In genomic region chr4:173025131-173025530, GRCh38 we compare ENCODE assay signal across 8 cellular contexts.
DNase-seq lines count a peak whose midpoint lies in the region; ATAC-seq and TF ChIP-seq lines count a peak whose summit lies in the region.

No MANE protein-coding gene starts in this region.

- peak; percentile 67 for TF ChIP-seq CTCF in WTC11 (IDR thresholded peaks at IDR 0.05)

- H3K27me3 Mint-ChIP-seq in WTC11 (ENCODE audit: low read depth) = no peaks in the 10 kb centered on the region

- DNase-seq in D341Med (ENCODE audit: low spot score) = peak; percentile 65
- peak; percentile 43 for DNase-seq in NCI-H2107 treated with DMSO at 0.1 percent for 48 hours (lab: John Stamatoyannopoulos, UW; ENCODE audit: unreplicated experiment)
- DNase-seq in WTC11 (ENCODE audit: low spot score) = peak; percentile 55
- DNase-seq in glomerular visceral epithelial cell (ENCODE audit: extremely low spot score) = peak; percentile 77
- peak; percentile 87 for DNase-seq in pons (ENCODE audit: low spot score)
- DNase-seq in NK-92 (lab: John Stamatoyannopoulos, UW; ENCODE audit: unreplicated experiment) = no peak

- ATAC-seq in GM18909 (IDR thresholded peaks at IDR 0.05; ENCODE audit: poor library complexity, unreplicated experiment) (peak; percentile 86), HG03066 (IDR thresholded peaks at IDR 0.05; ENCODE audit: low read depth, unreplicated experiment) (peak; percentile 91), WTC11 (peak; percentile 88)

- H3K36me3 Mint-ChIP-seq in WTC11 = no peaks in the 10 kb centered on the region

- no peak overlapping the region for H3K4me3 Mint-ChIP-seq in WTC11

- no peak overlapping the region for H3K27ac Mint-ChIP-seq in WTC11

- H3K9me3 Mint-ChIP-seq in WTC11 = no peaks in the 10 kb centered on the region

- peaks cover 47% of the 10 kb centered on the region for H3K4me1 Mint-ChIP-seq in WTC11

- CTCF ChIA-PET in WTC11 (lab: Charles Lee) = interaction anchor here (0.6 to 3.2 kb wide), 25 partner anchors 9 to 294 kb away, joined by 3 to 63 read pairs (median 4); partner anchors contain the start of gene GALNT7

- POLR2A ChIA-PET in WTC11 (lab: Charles Lee) = no interaction called here

TF ChIP-seq in WTC11, 78 proteins besides CTCF, POLR2A, EP300 and RAD21:
- TF ChIP-seq NFE2L1 (CRISPR knock-in tag; IDR thresholded peaks at IDR 0.05) (no peak), USF1 (CRISPR knock-in tag; IDR thresholded peaks at IDR 0.05) (no peak), ZBTB21 (CRISPR knock-in tag; IDR thresholded peaks at IDR 0.05; ENCODE audit: borderline replicate concordance) (no peak), IRF1 (CRISPR knock-in tag; IDR thresholded peaks at IDR 0.05) (no peak), NR2C2 (CRISPR knock-in tag; IDR thresholded peaks at IDR 0.05) (no peak)
- TF ChIP-seq, protein P1, sequence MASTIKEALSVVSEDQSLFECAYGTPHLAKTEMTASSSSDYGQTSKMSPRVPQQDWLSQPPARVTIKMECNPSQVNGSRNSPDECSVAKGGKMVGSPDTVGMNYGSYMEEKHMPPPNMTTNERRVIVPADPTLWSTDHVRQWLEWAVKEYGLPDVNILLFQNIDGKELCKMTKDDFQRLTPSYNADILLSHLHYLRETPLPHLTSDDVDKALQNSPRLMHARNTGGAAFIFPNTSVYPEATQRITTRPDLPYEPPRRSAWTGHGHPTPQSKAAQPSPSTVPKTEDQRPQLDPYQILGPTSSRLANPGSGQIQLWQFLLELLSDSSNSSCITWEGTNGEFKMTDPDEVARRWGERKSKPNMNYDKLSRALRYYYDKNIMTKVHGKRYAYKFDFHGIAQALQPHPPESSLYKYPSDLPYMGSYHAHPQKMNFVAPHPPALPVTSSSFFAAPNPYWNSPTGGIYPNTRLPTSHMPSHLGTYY (CRISPR knock-in tag; IDR thresholded peaks at IDR 0.05) = no peak
- TF ChIP-seq, protein P2, sequence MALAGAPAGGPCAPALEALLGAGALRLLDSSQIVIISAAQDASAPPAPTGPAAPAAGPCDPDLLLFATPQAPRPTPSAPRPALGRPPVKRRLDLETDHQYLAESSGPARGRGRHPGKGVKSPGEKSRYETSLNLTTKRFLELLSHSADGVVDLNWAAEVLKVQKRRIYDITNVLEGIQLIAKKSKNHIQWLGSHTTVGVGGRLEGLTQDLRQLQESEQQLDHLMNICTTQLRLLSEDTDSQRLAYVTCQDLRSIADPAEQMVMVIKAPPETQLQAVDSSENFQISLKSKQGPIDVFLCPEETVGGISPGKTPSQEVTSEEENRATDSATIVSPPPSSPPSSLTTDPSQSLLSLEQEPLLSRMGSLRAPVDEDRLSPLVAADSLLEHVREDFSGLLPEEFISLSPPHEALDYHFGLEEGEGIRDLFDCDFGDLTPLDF (CRISPR knock-in tag; IDR thresholded peaks at IDR 0.05) = no peak
